Comparison of ENCODE assay signal across 24 cellular contexts in the genomic region with DNA sequence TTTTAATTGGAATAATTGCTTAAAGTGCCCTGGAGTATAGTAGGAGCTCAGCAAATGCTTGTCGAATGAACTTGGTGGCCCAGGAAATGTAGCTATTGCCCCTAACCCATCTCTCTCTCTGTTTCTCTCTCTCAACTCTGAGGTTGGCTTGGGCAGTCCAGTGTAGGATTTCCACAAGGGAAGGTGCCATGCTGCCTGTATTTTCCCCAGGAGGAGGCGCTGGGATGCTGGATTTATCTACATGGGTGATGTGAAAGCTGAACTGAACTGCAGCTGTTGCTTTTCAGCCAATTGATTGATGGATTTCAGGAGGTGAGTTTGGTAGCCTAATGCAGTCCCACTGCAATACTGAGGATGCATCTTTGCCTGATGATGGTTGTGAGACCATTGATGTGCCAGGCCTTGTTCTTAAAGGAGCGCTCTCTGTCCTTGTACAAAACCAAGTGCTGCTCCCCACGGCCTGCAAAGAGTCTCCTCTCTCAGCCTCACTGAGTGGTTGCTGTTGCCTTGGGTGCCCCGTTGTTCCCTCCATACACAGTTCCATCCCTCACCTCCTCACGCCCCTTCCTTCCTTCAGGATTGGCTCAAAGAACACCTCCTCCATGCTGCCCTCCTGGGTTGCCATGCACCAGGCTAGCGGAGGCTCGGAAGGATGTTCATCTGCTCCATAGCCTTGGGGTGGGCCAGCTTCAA.
A peak's percentile ranks its signal among the peaks of the same experiment; 100 is the strongest.
DNase-seq lines count a peak whose midpoint lies in the region; ATAC-seq, FAIRE-seq and TF ChIP-seq lines count a peak whose summit lies in the region.
"Had no signal": no experiment of that assay in that cellular context is flagged by ENCODE, and none has a peak within 500 bp of the region (broad histone marks: within the 10 kb centered on the region; RNA-seq: fewer than 3 reads in every experiment).

No MANE protein-coding gene starts in this region.

- WGBS in H9 (ENCODE audit: extremely low coverage, insufficient read length, low lambda C conversion rate), result no CpG with 5 or more reads among the region's 8 CpGs
- 75% methylated on average over 5 to 8 of the region's 8 CpGs for WGBS in endodermal cell (ENCODE audit: insufficient coverage in 1 of 2, insufficient read length in 1 of 2), 2 experiments
- 58 to 65% methylated on average over 8 of the region's 8 CpGs for WGBS in pancreas, 2 donors

- FAIRE-seq in pancreas (lab: Jason Lieb, UNC), result no peak
- FAIRE-seq: HTR-8/SVneo, TTC549 had no signal

- H3K4me2 ChIP-seq in H9 (ENCODE audit: insufficient read depth, insufficient read length, low read length), result no peak overlapping the region

- H2BK15ac ChIP-seq in H9 (ENCODE audit: low read depth, low read length), result no peak overlapping the region

- no peaks in the 10 kb centered on the region for H3K9me3 ChIP-seq in H9 (ENCODE audit: control insufficient read depth, low read depth, low read length)
- peaks cover 7% of the 10 kb centered on the region for H3K9me3 ChIP-seq in endodermal cell (ENCODE audit: control insufficient read depth, low read length)
- no peaks in the 10 kb centered on the region for H3K9me3 ChIP-seq in pancreas
- H3K9me3 ChIP-seq: breast epithelium, Caco-2, left ventricle myocardium inferior, mucosa of descending colon, tibial nerve had no signal

- no peak overlapping the region for H3K56ac ChIP-seq in H9 (ENCODE audit: insufficient read length, low read depth, low read length)

- H3K4me1 ChIP-seq in H9 (ENCODE audit: insufficient read depth, low read length) (no peaks in the 10 kb centered on the region), endodermal cell (ENCODE audit: control insufficient read depth, insufficient read depth, low read length) (no peaks in the 10 kb centered on the region), pancreas (no peaks in the 10 kb centered on the region)
- H3K4me1 ChIP-seq: breast epithelium, Caco-2, left ventricle myocardium inferior, tibial nerve had no signal

- no peaks in the 10 kb centered on the region for H3K79me2 ChIP-seq in H9 (ENCODE audit: insufficient read depth, low read length)

- H3K36me3 ChIP-seq in endodermal cell (ENCODE audit: control insufficient read depth, insufficient read depth, low read length) (no peaks in the 10 kb centered on the region), pancreas (no peaks in the 10 kb centered on the region)
- H3K36me3 ChIP-seq: breast epithelium, left ventricle myocardium inferior, tibial nerve had no signal

- no peak overlapping the region for H3K14ac ChIP-seq in H9 (ENCODE audit: insufficient read depth, low read length)

- H4K8ac ChIP-seq in H9 (replicated peaks; ENCODE audit: insufficient read length, low read depth, low read length), result no peak overlapping the region

- intact Hi-C loops in pancreas (cut with DNase I), result no loop called here

- H3K9me3 Mint-ChIP-seq in H9, result peaks cover 3 to 7% of the 10 kb centered on the region in 2 experiments; a peak in 2 of 5 replicates
- H3K9me3 Mint-ChIP-seq in endodermal cell, result peaks cover 8% of the 10 kb centered on the region
- H3K9me3 Mint-ChIP-seq: activated T-helper 2 cell treated with anti-CD3 and anti-CD28 coated beads, Interferon-gamma antibody, Interleukin-2, Interleukin-4, amounts not matched to agents 10 μg/mL and 5 μg/mL and 100 μg/mL, durations not matched to agents 14 hours and 24 hours and 36 hours had no signal

- no peaks in the 10 kb centered on the region for H3K27me3 ChIP-seq in H9 (ENCODE audit: insufficient read depth, low read length)
- H3K27me3 ChIP-seq in endodermal cell (ENCODE audit: control insufficient read depth, insufficient read depth, low read length, poor library complexity, severe bottlenecking), result no peaks in the 10 kb centered on the region
- H3K27me3 ChIP-seq in pancreas, result no peaks in the 10 kb centered on the region
- H3K27me3 ChIP-seq: tibial nerve had no signal

- no peak overlapping the region for H2BK5ac ChIP-seq in H9 (ENCODE audit: insufficient read length, low read length)

- H3K27me3 Mint-ChIP-seq in H9 (ENCODE audit: low read depth), result peaks cover 5% of the 10 kb centered on the region
- peaks cover 7% of the 10 kb centered on the region for H3K27me3 Mint-ChIP-seq in endodermal cell (ENCODE audit: insufficient read depth)
- H3K27me3 Mint-ChIP-seq: B cell had no signal

- H3K9ac ChIP-seq in H9 (ENCODE audit: extremely low read depth, insufficient read length, low read length), result no peak overlapping the region
- no peak overlapping the region for H3K9ac ChIP-seq in endodermal cell (ENCODE audit: extremely low read depth, low read length, poor library complexity, severe bottlenecking)

- no peaks in the 10 kb centered on the region for H3K23me2 ChIP-seq in H9 (ENCODE audit: insufficient read length, low read depth, low read length, poor library complexity, severe bottlenecking)

- H4K5ac ChIP-seq in H9 (ENCODE audit: insufficient read length, low read depth, low read length), result no peak overlapping the region

- H3K27ac ChIP-seq in H9 (ENCODE audit: insufficient read length, low read depth, low read length), result no peak overlapping the region
- no peak overlapping the region for H3K27ac ChIP-seq in endodermal cell (ENCODE audit: low read depth, low read length)
- H3K27ac ChIP-seq in pancreas, result no peak overlapping the region
- H3K27ac ChIP-seq: breast epithelium, left ventricle myocardium inferior, tibial nerve had no signal

- H4K20me1 ChIP-seq in H9 (ENCODE audit: control insufficient read depth, insufficient read depth, insufficient read length), result no peaks in the 10 kb centered on the region

- no peak overlapping the region for H2BK12ac ChIP-seq in H9 (ENCODE audit: insufficient read length, low read depth, low read length)

- H3K27ac Mint-ChIP-seq in H9, result no peak overlapping the region; a peak in 1 of 7 replicates
- H3K27ac Mint-ChIP-seq in endodermal cell, result no peak overlapping the region
- H3K27ac Mint-ChIP-seq: activated CD4-positive, alpha-beta T cell treated with anti-CD3 and anti-CD28 coated beads for 36 hours; activated T-helper 2 cell treated with anti-CD3 and anti-CD28 coated beads, Interferon-gamma antibody, Interleukin-2, Interleukin-4, amounts not matched to agents 10 μg/mL and 5 μg/mL and 100 μg/mL, durations not matched to agents 14 hours and 24 hours and 36 hours; B cell; stimulated activated memory B cell treated with anti-CD40 and anti-IgM and Interleukin-4, amounts not matched to agents 10 μg/mL and 1 μg/mL and 100 μg/mL, for 72 hours had no signal

- H3K36me3 Mint-ChIP-seq in H9 (ENCODE audit: insufficient read depth in 1 of 3, low read depth in 3 of 3) (no peaks in the 10 kb centered on the region; a peak in 1 of 7 replicates), endodermal cell (ENCODE audit: low read depth) (no peaks in the 10 kb centered on the region)
- H3K36me3 Mint-ChIP-seq: stimulated activated memory B cell treated with anti-CD40 and anti-IgM and Interleukin-4, amounts not matched to agents 10 μg/mL and 1 μg/mL and 100 μg/mL, for 72 hours had no signal

- peak; percentile 55 for DNase-seq in H9
- DNase-seq in NAMALWA (ENCODE audit: low spot score), result peak; percentile 3
- peak; percentile 82 for DNase-seq in endodermal cell
- peak in 2 of 6 donors; percentile 52 to 76 for DNase-seq in pancreas
- no peak for DNase-seq in activated effector memory CD4-positive, alpha-beta T cell treated with anti-CD3 and anti-CD28 coated beads, Interleukin-2, amount 50 U/mL, for 16 hours
- no peak for DNase-seq in activated naive CD4-positive, alpha-beta T cell treated with Interleukin-2 at 50 U/mL for 16 hours
- DNase-seq: activated CD4-positive, alpha-beta T cell treated with anti-CD3 and anti-CD28 coated beads for 36 hours; Caco-2; dermis blood vessel endothelial cell; foreskin melanocyte; left ventricle myocardium inferior; mucosa of descending colon; NCI-H1436 treated with DMSO at 0.1 percent for 48 hours; NCI-H226; nucleus accumbens had no signal

- H4K91ac ChIP-seq in H9 (ENCODE audit: insufficient read length, low read depth, low read length), result no peak overlapping the region

- H3K4me3 ChIP-seq in endodermal cell (ENCODE audit: low read length) (no peak overlapping the region), pancreas (no peak overlapping the region)
- H3K4me3 ChIP-seq: breast epithelium, left ventricle myocardium inferior, mucosa of descending colon, tibial nerve had no signal

- TF ChIP-seq CTCF in H9 (conservative IDR thresholded peaks at IDR 0.05), result peak; percentile 68
- TF ChIP-seq CTCF in endodermal cell (conservative IDR thresholded peaks at IDR 0.05), result peak; percentile 66
- TF ChIP-seq CTCF in pancreas (IDR thresholded peaks at IDR 0.05), result no peak

- H2AK5ac ChIP-seq in H9 (ENCODE audit: insufficient read length, low read length), result no peak overlapping the region

- H3K4me1 Mint-ChIP-seq in H9 (peaks cover 2 to 7% of the 10 kb centered on the region in 2 experiments; a peak in 2 of 4 replicates), endodermal cell (no peaks in the 10 kb centered on the region)
- H3K4me1 Mint-ChIP-seq: activated CD4-positive, alpha-beta T cell treated with anti-CD3 and anti-CD28 coated beads for 36 hours; B cell; stimulated activated memory B cell treated with anti-CD40 and anti-IgM and Interleukin-4, amounts not matched to agents 10 μg/mL and 1 μg/mL and 100 μg/mL, for 72 hours had no signal

- no peak overlapping the region for H2BK120ac ChIP-seq in H9 (ENCODE audit: low read depth, low read length, poor library complexity, severe bottlenecking)

- ATAC-seq in pancreas (peak in 3 of 4 donors; percentile 35 to 85 (median 36)), HG02588 (IDR thresholded peaks at IDR 0.05; ENCODE audit: unreplicated experiment) (no peak)
- ATAC-seq: activated CD4-positive, alpha-beta T cell treated with anti-CD3 and anti-CD28 coated beads for 36 hours; mucosa of descending colon; sciatic nerve; stimulated activated memory B cell treated with anti-CD40 and anti-IgM and Interleukin-4, amounts not matched to agents 10 μg/mL and 1 μg/mL and 100 μg/mL, for 72 hours had no signal

- no peak overlapping the region for H2BK20ac ChIP-seq in H9 (ENCODE audit: low read depth, low read length, poor library complexity, severe bottlenecking)

- no peak overlapping the region for H2AFZ ChIP-seq in H9 (ENCODE audit: low read length)

- no peak overlapping the region for H3K18ac ChIP-seq in H9 (ENCODE audit: insufficient read length, low read depth, low read length)

- H3T11ph ChIP-seq in H9 (ENCODE audit: low read length), result no peak overlapping the region

- peak overlapping the region in 1 of 2 experiments; percentile 28; a peak in 1 of 5 replicates for H3K4me3 Mint-ChIP-seq in H9
- H3K4me3 Mint-ChIP-seq in endodermal cell, result no peak overlapping the region
- H3K4me3 Mint-ChIP-seq: activated CD4-positive, alpha-beta T cell treated with anti-CD3 and anti-CD28 coated beads for 36 hours; B cell; stimulated activated memory B cell treated with anti-CD40 and anti-IgM and Interleukin-4, amounts not matched to agents 10 μg/mL and 1 μg/mL and 100 μg/mL, for 72 hours had no signal

- no peak overlapping the region for H3K4ac ChIP-seq in H9 (ENCODE audit: low read depth, low read length)

- H3K79me1 ChIP-seq in H9 (ENCODE audit: insufficient read depth, low read depth, low read length, poor library complexity, severe bottlenecking), result no peaks in the 10 kb centered on the region

- no peak overlapping the region for H3K23ac ChIP-seq in H9 (ENCODE audit: insufficient read length, low read depth, low read length)

Comparison
In these comparisons a context has a peak if more than half of its experiments do, and no peak if none do; other contexts are left out.
1. DNase-seq: peak in H9 (single experiment), NAMALWA (single experiment) and endodermal cell (single experiment); none in activated effector memory CD4-positive, alpha-beta T cell treated with anti-CD3 and anti-CD28 coated beads, Interleukin-2, amount 50 U/mL, for 16 hours (single experiment) and activated naive CD4-positive, alpha-beta T cell treated with Interleukin-2 at 50 U/mL for 16 hours (single experiment).
2. CTCF ChIP-seq: peak in H9 (single experiment) and endodermal cell (single experiment); none in pancreas (0 of 4).